Comparison of ENCODE assay signal across 24 cellular contexts in the genomic region with DNA sequence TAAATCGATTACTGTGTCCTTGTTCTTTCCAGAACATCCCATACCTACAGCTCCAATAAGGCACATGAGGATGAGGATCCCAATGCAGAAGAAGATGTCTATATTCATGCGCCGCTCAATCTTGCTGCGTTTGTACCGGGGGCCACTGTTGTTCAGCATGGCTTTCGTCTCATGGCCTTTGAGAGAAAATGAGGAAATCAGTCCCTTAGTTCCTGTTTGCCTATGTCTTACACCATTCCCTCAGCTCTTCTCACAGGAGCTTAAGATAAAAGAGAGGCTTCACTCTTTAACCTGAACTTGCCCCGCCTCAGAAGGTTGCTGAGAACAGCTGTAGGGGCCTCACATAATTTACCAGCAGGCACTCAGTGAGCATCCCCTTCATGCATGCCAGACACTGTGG.
"Had no signal": no experiment of that assay in that cellular context is flagged by ENCODE, and none has a peak within 500 bp of the region (broad histone marks: within the 10 kb centered on the region; RNA-seq: fewer than 3 reads in every experiment).

No MANE protein-coding gene starts in this region.

- H2AFZ ChIP-seq: neural progenitor cell had no signal

- H3K27ac ChIP-seq: adrenal gland, breast epithelium, neural progenitor cell, sigmoid colon, stomach, suprapubic skin, tibial nerve, uterus had no signal

- H3K27ac Mint-ChIP-seq: activated naive CD8-positive, alpha-beta T cell; activated T-cell treated with anti-CD3 and anti-CD28 coated beads, Interleukin-2, amount 50 U/mL, for 24 hours; activated T-helper 17 cell treated with anti-CD3 and anti-CD28 coated beads, Interleukin-2, amount 50 U/mL, for 72 hours; mesothelial cell of epicardium; naive thymus-derived CD8-positive, alpha-beta T cell; neural progenitor cell; stimulated activated memory B cell treated with anti-CD40 and anti-IgM and Interleukin-4, amounts not matched to agents 10 μg/mL and 1 μg/mL and 100 μg/mL, for 72 hours; WTC11 had no signal

- ATAC-seq: activated T-helper 17 cell treated with anti-CD3 and anti-CD28 coated beads, Interleukin-2, amount 50 U/mL, for 72 hours; esophagus mucosa; left ventricle myocardium superior; naive thymus-derived CD8-positive, alpha-beta T cell; WTC11 had no signal

- H3K36me3 ChIP-seq: adrenal gland, breast epithelium, neural progenitor cell, sigmoid colon, stomach, suprapubic skin, uterus had no signal

- H3K9me3 ChIP-seq: adrenal gland, breast epithelium, sigmoid colon, stomach, suprapubic skin, tibial nerve, uterus had no signal

- H3K36me3 Mint-ChIP-seq: activated naive CD8-positive, alpha-beta T cell; mesothelial cell of epicardium; naive thymus-derived CD8-positive, alpha-beta T cell; neural progenitor cell; stimulated activated memory B cell treated with anti-CD40 and anti-IgM and Interleukin-4, amounts not matched to agents 10 μg/mL and 1 μg/mL and 100 μg/mL, for 72 hours; WTC11 had no signal

- H3K4me1 Mint-ChIP-seq: activated T-helper 17 cell treated with anti-CD3 and anti-CD28 coated beads, Interleukin-2, amount 50 U/mL, for 72 hours; central memory CD8-positive, alpha-beta T cell; mesothelial cell of epicardium; naive thymus-derived CD8-positive, alpha-beta T cell; neural progenitor cell; stimulated activated memory B cell treated with anti-CD40 and anti-IgM and Interleukin-4, amounts not matched to agents 10 μg/mL and 1 μg/mL and 100 μg/mL, for 72 hours had no signal

- H3K4me3 ChIP-seq: adrenal gland, breast epithelium, neural progenitor cell, sigmoid colon, smooth muscle cell, stomach, suprapubic skin, tibial nerve, uterus had no signal

- H3K4me1 ChIP-seq: adrenal gland, breast epithelium, neural progenitor cell, sigmoid colon, stomach, suprapubic skin, tibial nerve, uterus had no signal

- H3K4me2 ChIP-seq: neural progenitor cell, smooth muscle cell had no signal

- H3K4me3 Mint-ChIP-seq: activated naive CD8-positive, alpha-beta T cell; activated T-cell treated with anti-CD3 and anti-CD28 coated beads, Interleukin-2, amount 50 U/mL, for 24 hours; activated T-helper 17 cell treated with anti-CD3 and anti-CD28 coated beads, Interleukin-2, amount 50 U/mL, for 72 hours; central memory CD8-positive, alpha-beta T cell; mesothelial cell of epicardium; naive thymus-derived CD8-positive, alpha-beta T cell; neural progenitor cell; stimulated activated memory B cell treated with anti-CD40 and anti-IgM and Interleukin-4, amounts not matched to agents 10 μg/mL and 1 μg/mL and 100 μg/mL, for 72 hours; WTC11 had no signal

- H3K27me3 ChIP-seq: adrenal gland, breast epithelium, neural progenitor cell, sigmoid colon, stomach, suprapubic skin, tibial nerve, uterus had no signal

- DNase-seq: activated naive CD4-positive, alpha-beta T cell; activated T-cell treated with anti-CD3 and anti-CD28 coated beads, Interleukin-2, amount 50 U/mL, for 24 hours; adrenal gland; effector memory CD4-positive, alpha-beta T cell; foreskin melanocyte; left ventricle myocardium superior; mammary epithelial cell; naive thymus-derived CD8-positive, alpha-beta T cell; sigmoid colon; stimulated activated CD4-positive, alpha-beta T cell treated with anti-CD3 and anti-CD28 coated beads, Interleukin-15, amount 100 ng/mL, for 24 hours; stomach; uterus had no signal
